ENCODE assay signal across 9 cellular contexts in genomic region chr5:150562832-150563231, GRCh38. TPM values are rescaled to one million over a fixed set of nuclear protein-coding genes. Genes with fewer than 3 reads are reported as not detected.
A peak's percentile ranks its signal among the peaks of the same experiment; 100 is the strongest.
DNase-seq lines count a peak whose midpoint lies in the region; ATAC-seq and TF ChIP-seq lines count a peak whose summit lies in the region.
"Had no signal": no experiment of that assay in that cellular context is flagged by ENCODE, and none has a peak within 500 bp of the region (broad histone marks: within the 10 kb centered on the region; RNA-seq: fewer than 3 reads in every experiment).

No MANE protein-coding gene starts in this region.

- H3K4me3 ChIP-seq in epithelial cell of proximal tubule (ENCODE audit: low read depth, low read length) = no peak overlapping the region
- no peak overlapping the region for H3K4me3 ChIP-seq in gastrocnemius medialis

- no peaks in the 10 kb centered on the region for H3K36me3 ChIP-seq in gastrocnemius medialis

- H3K27ac Mint-ChIP-seq in Calu3 (ENCODE audit: unreplicated experiment) = no peak overlapping the region
- H3K27ac Mint-ChIP-seq in effector memory CD8-positive, alpha-beta T cell = peak overlapping the region in 1 of 2 donors; percentile 48
- H3K27ac Mint-ChIP-seq: T-cell had no signal

- H3K27me3 ChIP-seq in gastrocnemius medialis = no peaks in the 10 kb centered on the region

- TF ChIP-seq CTCF in Calu3 (IDR thresholded peaks at IDR 0.05; ENCODE audit: unreplicated experiment) = peak; percentile 20
- peak; percentile 69 for TF ChIP-seq CTCF in epithelial cell of proximal tubule (conservative IDR thresholded peaks at IDR 0.05; ENCODE audit: low read depth, low read length)
- TF ChIP-seq CTCF in gastrocnemius medialis (IDR thresholded peaks at IDR 0.05 in 4 of 5, conservative IDR thresholded peaks at IDR 0.05 in 1 of 5) = peak; percentile 29 to 68 (median 61)

- H3K4me1 ChIP-seq in gastrocnemius medialis = peaks cover 12 to 16% of the 10 kb centered on the region in 2 donors

- H3K36me3 Mint-ChIP-seq in Calu3 (ENCODE audit: insufficient read depth, unreplicated experiment) = peaks cover 9% of the 10 kb centered on the region
- H3K36me3 Mint-ChIP-seq in effector memory CD8-positive, alpha-beta T cell (ENCODE audit: insufficient read depth) = no peaks in the 10 kb centered on the region
- H3K36me3 Mint-ChIP-seq: T-cell had no signal

- H3K27me3 Mint-ChIP-seq in Calu3 (ENCODE audit: unreplicated experiment) = no peaks in the 10 kb centered on the region
- H3K27me3 Mint-ChIP-seq in effector memory CD8-positive, alpha-beta T cell = peaks cover 0 to 10% of the 10 kb centered on the region in 2 donors
- H3K27me3 Mint-ChIP-seq: T-cell had no signal

- H3K4me3 Mint-ChIP-seq in Calu3 (ENCODE audit: low read depth, unreplicated experiment) = no peak overlapping the region
- H3K4me3 Mint-ChIP-seq in effector memory CD8-positive, alpha-beta T cell = no peak overlapping the region
- H3K4me3 Mint-ChIP-seq: T-cell had no signal

- in situ Hi-C loops in gastrocnemius medialis (cut with MboI; ENCODE audit: low sequenced_read_pairs in 4 of 4) = loop anchor here (5.0 to 25.0 kb wide), 9 partner anchors 89 to 289 kb away; partner anchors contain the start of genes IRGM (in 3 of the 4), MYOZ3 (in 1 of the 4) and RBM22 (in 1 of the 4)

- DNase-seq in Calu3 (peak; percentile 68), H4 (ENCODE audit: low spot score) (peak; percentile 27), RKO (ENCODE audit: low spot score) (peak; percentile 68), epithelial cell of proximal tubule (ENCODE audit: low read depth) (no peak), gastrocnemius medialis (no peak), occipital lobe (lab: John Stamatoyannopoulos, UW) (no peak)
- no peak for DNase-seq in effector memory CD8-positive, alpha-beta T cell

- H3K27ac ChIP-seq in gastrocnemius medialis = peak overlapping the region in 1 of 4 donors; percentile 41

- H3K9me3 Mint-ChIP-seq in Calu3 (ENCODE audit: low read depth, unreplicated experiment) = no peaks in the 10 kb centered on the region
- H3K9me3 Mint-ChIP-seq in effector memory CD8-positive, alpha-beta T cell = no peaks in the 10 kb centered on the region
- H3K9me3 Mint-ChIP-seq: T-cell had no signal

- CTCF ChIA-PET in Calu3 (lab: Charles Lee) = no interaction called here

- no peak for ATAC-seq in gastrocnemius medialis
- ATAC-seq in effector memory CD8-positive, alpha-beta T cell (replicated peaks) = no peak
- no peak for ATAC-seq in GM18505 (IDR thresholded peaks at IDR 0.05; ENCODE audit: unreplicated experiment)
- ATAC-seq: T-cell had no signal

- intact Hi-C loops in Calu3 (cut with micrococcal nuclease; ENCODE audit: unreplicated experiment) = loop anchor here (5.0 kb wide), 1 partner anchor 79 kb away; the partner anchor contains the start of gene SYNPO
- intact Hi-C loops in gastrocnemius medialis (cut with DNase I; ENCODE audit: low total_unique reads) = loop anchor here (1.0 kb wide), 1 partner anchor 93 kb away; no protein-coding TSS in a partner anchor

- no peak for TF ChIP-seq POLR2A in gastrocnemius medialis (IDR thresholded peaks at IDR 0.05)
- TF ChIP-seq POLR2A in GM18505 (IDR thresholded peaks at IDR 0.05; ENCODE audit: borderline replicate concordance, extremely low read depth, insufficient read depth, insufficient read length) = no peak

- BruUV-seq in Calu3 (replicated peaks; lab: Mats Ljungman, UMichigan) = no TSS peak

- H3K9me3 ChIP-seq in gastrocnemius medialis = no peaks in the 10 kb centered on the region

- peaks cover 16% of the 10 kb centered on the region for H3K4me1 Mint-ChIP-seq in Calu3 (ENCODE audit: low read depth, unreplicated experiment)
- no peaks in the 10 kb centered on the region for H3K4me1 Mint-ChIP-seq in effector memory CD8-positive, alpha-beta T cell (ENCODE audit: low read depth in 2 of 2)
- H3K4me1 Mint-ChIP-seq: T-cell had no signal

RNA-seq across cellular contexts. Expression of gene NDST1, which starts 54.9 kb away (rescaled TPM):
- 62.5 and 72.6 TPM in 2 replicates for total RNA-seq in Calu3 (2022)
- total RNA-seq in H4 (2014; rRNA removed; shearing (Covaris generic)) = 18.8 and 26.6 TPM in 2 replicates
- 64.2 and 65.4 TPM in 2 replicates for total RNA-seq in epithelial cell of proximal tubule
- total RNA-seq in gastrocnemius medialis = 10 to 100 TPM; 36.1 to 70.5 (median 50.5) TPM
- 23.1 TPM for total RNA-seq in occipital lobe

Comparison
In these comparisons a context has a peak if more than half of its experiments do, and no peak if none do; other contexts are left out.
1. DNase-seq: peak in Calu3 (single experiment), H4 (single experiment) and RKO (single experiment); none in epithelial cell of proximal tubule (single experiment), gastrocnemius medialis (0 of 2), effector memory CD8-positive, alpha-beta T cell (0 of 3) and occipital lobe (single experiment).
2. Peak in every context shown above with its lines, with median percentiles within 50 percentile points of each other: CTCF ChIP-seq.